ENCODE assay signal across 1 cellular context in the genomic region with DNA sequence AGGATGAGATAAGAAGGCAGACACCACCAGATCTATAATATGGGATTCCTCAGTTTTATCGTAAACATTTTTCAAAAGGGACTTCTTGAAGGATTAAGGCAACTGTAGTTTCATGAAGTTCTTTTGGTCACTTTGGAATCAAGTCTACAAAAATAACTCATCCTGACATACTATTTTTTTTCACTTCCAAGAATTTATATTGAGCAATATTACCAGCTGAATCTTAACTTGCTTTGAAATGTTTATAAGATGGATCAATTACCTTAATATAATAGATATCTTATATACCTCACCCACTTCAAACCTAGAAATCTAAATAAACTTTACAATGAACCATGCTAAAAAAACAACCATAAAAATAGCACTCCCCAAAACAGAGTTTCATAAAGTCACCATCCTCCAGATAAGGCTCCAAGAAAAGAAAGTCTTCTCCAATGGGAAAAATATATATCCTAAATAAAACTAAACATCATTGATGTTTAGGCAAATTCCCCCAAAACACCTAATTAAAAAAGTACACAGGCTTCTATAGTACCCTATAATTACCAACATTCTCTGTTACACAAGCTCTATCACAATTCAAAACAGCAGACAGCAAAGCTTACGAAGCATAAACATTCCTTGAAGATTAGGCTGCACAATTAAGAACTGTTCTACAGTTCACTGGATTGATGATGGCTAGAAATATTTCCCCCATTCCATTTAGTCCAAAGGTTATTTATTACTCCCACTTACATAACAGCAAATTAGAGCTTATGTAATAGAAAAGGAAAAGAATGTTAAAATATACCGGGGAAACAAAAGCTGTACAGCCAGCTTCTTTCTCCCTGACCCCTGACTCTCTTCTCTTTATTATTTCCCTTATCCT.
TF ChIP-seq lines count a peak whose summit lies in the region.

No MANE protein-coding gene starts in this region.

TF ChIP-seq in HEK293, 187 proteins besides CTCF, POLR2A, EP300 and RAD21 (continued from another document):
- TF ChIP-seq ZNF391 (tag by site-specific recombination; IDR thresholded peaks at IDR 0.05; ENCODE audit: borderline replicate concordance, low read depth) (no peak), ZNF169 (tag by site-specific recombination; IDR thresholded peaks at IDR 0.05) (no peak), GLI2 (tag by site-specific recombination; IDR thresholded peaks at IDR 0.05; ENCODE audit: borderline replicate concordance, low read depth) (0 out of 2 replicates have a peak, but pooled peaks have one; percentile 41), ZBTB17 (tag by site-specific recombination; IDR thresholded peaks at IDR 0.05) (peak; percentile 16), GFI1B (tag by site-specific recombination; IDR thresholded peaks at IDR 0.05) (no peak), ZSCAN23 (tag by site-specific recombination; IDR thresholded peaks at IDR 0.05) (peak; percentile 44; the same call in 1 of the 2 replicates), KLF8 (tag by site-specific recombination; IDR thresholded peaks at IDR 0.05) (peak; percentile 24; the same call in 1 of the 2 replicates), ZXDB (tag by site-specific recombination; IDR thresholded peaks at IDR 0.05) (peak; percentile 78), PRDM6 (tag by site-specific recombination; IDR thresholded peaks at IDR 0.05) (peak; percentile 84), ZNF629 (tag by site-specific recombination; IDR thresholded peaks at IDR 0.05) (peak; percentile 52), ZBTB21 (tag by site-specific recombination; IDR thresholded peaks at IDR 0.05) (0 out of 2 replicates have a peak, but pooled peaks have one; percentile 32), TRIM28 (IDR thresholded peaks at IDR 0.05; ENCODE audit: borderline replicate concordance, low read length) (peak; percentile 35; the same call in 1 of the 2 replicates), ZNF335 (tag by site-specific recombination; conservative IDR thresholded peaks at IDR 0.05) (peak; percentile 27; the same call in 1 of the 2 replicates), ZNF777 (tag by site-specific recombination; IDR thresholded peaks at IDR 0.05; ENCODE audit: borderline replicate concordance) (no peak), ZNF16 (tag by site-specific recombination; IDR thresholded peaks at IDR 0.05; ENCODE audit: low read depth) (no peak), SP3 (tag by site-specific recombination; IDR thresholded peaks at IDR 0.05) (no peak), ZEB2 (tag by site-specific recombination; IDR thresholded peaks at IDR 0.05) (peak; percentile 54; the same call in 1 of the 2 replicates), OVOL3 (tag by site-specific recombination; IDR thresholded peaks at IDR 0.05) (0 out of 2 replicates have a peak, but pooled peaks have one; percentile 34), BCL11A (tag by site-specific recombination; IDR thresholded peaks at IDR 0.05; ENCODE audit: low read depth) (0 out of 2 replicates have a peak, but pooled peaks have one; percentile 14), WT1 (tag by site-specific recombination; IDR thresholded peaks at IDR 0.05) (peak; percentile 71), ZNF660 (tag by site-specific recombination; IDR thresholded peaks at IDR 0.05) (0 out of 2 replicates have a peak, but pooled peaks have one; percentile 70), ZNF658 (tag by site-specific recombination; IDR thresholded peaks at IDR 0.05) (no peak), ZNF366 (tag by site-specific recombination; conservative IDR thresholded peaks at IDR 0.05) (peak; percentile 54), ZNF843 (tag by site-specific recombination; IDR thresholded peaks at IDR 0.05) (peak; percentile 78; the same call in 1 of the 2 replicates), OSR2 (tag by site-specific recombination; IDR thresholded peaks at IDR 0.05) (peak; percentile 73; the same call in 1 of the 2 replicates), INSM2 (tag by site-specific recombination; IDR thresholded peaks at IDR 0.05) (peak; percentile 78; the same call in 1 of the 2 replicates), FEZF1 (tag by site-specific recombination; IDR thresholded peaks at IDR 0.05) (peak; percentile 42), SP7 (tag by site-specific recombination; IDR thresholded peaks at IDR 0.05) (peak; percentile 100)
- TF ChIP-seq, protein P1, sequence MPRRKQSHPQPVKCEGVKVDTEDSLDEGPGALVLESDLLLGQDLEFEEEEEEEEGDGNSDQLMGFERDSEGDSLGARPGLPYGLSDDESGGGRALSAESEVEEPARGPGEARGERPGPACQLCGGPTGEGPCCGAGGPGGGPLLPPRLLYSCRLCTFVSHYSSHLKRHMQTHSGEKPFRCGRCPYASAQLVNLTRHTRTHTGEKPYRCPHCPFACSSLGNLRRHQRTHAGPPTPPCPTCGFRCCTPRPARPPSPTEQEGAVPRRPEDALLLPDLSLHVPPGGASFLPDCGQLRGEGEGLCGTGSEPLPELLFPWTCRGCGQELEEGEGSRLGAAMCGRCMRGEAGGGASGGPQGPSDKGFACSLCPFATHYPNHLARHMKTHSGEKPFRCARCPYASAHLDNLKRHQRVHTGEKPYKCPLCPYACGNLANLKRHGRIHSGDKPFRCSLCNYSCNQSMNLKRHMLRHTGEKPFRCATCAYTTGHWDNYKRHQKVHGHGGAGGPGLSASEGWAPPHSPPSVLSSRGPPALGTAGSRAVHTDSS (tag by site-specific recombination; IDR thresholded peaks at IDR 0.05), result no peak
- TF ChIP-seq, protein P2, sequence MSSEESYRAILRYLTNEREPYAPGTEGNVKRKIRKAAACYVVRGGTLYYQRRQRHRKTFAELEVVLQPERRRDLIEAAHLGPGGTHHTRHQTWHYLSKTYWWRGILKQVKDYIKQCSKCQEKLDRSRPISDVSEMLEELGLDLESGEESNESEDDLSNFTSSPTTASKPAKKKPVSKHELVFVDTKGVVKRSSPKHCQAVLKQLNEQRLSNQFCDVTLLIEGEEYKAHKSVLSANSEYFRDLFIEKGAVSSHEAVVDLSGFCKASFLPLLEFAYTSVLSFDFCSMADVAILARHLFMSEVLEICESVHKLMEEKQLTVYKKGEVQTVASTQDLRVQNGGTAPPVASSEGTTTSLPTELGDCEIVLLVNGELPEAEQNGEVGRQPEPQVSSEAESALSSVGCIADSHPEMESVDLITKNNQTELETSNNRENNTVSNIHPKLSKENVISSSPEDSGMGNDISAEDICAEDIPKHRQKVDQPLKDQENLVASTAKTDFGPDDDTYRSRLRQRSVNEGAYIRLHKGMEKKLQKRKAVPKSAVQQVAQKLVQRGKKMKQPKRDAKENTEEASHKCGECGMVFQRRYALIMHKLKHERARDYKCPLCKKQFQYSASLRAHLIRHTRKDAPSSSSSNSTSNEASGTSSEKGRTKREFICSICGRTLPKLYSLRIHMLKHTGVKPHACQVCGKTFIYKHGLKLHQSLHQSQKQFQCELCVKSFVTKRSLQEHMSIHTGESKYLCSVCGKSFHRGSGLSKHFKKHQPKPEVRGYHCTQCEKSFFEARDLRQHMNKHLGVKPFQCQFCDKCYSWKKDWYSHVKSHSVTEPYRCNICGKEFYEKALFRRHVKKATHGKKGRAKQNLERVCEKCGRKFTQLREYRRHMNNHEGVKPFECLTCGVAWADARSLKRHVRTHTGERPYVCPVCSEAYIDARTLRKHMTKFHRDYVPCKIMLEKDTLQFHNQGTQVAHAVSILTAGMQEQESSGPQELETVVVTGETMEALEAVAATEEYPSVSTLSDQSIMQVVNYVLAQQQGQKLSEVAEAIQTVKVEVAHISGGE (tag by site-specific recombination; conservative IDR thresholded peaks at IDR 0.05; ENCODE audit: low read depth), result 0 out of 2 replicates have a peak, but pooled peaks have one; percentile 26
- TF ChIP-seq, protein P3, sequence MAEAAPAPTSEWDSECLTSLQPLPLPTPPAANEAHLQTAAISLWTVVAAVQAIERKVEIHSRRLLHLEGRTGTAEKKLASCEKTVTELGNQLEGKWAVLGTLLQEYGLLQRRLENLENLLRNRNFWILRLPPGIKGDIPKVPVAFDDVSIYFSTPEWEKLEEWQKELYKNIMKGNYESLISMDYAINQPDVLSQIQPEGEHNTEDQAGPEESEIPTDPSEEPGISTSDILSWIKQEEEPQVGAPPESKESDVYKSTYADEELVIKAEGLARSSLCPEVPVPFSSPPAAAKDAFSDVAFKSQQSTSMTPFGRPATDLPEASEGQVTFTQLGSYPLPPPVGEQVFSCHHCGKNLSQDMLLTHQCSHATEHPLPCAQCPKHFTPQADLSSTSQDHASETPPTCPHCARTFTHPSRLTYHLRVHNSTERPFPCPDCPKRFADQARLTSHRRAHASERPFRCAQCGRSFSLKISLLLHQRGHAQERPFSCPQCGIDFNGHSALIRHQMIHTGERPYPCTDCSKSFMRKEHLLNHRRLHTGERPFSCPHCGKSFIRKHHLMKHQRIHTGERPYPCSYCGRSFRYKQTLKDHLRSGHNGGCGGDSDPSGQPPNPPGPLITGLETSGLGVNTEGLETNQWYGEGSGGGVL (tag by site-specific recombination; IDR thresholded peaks at IDR 0.05), result 0 out of 2 replicates have a peak, but pooled peaks have one; percentile 13
- TF ChIP-seq, protein P4, sequence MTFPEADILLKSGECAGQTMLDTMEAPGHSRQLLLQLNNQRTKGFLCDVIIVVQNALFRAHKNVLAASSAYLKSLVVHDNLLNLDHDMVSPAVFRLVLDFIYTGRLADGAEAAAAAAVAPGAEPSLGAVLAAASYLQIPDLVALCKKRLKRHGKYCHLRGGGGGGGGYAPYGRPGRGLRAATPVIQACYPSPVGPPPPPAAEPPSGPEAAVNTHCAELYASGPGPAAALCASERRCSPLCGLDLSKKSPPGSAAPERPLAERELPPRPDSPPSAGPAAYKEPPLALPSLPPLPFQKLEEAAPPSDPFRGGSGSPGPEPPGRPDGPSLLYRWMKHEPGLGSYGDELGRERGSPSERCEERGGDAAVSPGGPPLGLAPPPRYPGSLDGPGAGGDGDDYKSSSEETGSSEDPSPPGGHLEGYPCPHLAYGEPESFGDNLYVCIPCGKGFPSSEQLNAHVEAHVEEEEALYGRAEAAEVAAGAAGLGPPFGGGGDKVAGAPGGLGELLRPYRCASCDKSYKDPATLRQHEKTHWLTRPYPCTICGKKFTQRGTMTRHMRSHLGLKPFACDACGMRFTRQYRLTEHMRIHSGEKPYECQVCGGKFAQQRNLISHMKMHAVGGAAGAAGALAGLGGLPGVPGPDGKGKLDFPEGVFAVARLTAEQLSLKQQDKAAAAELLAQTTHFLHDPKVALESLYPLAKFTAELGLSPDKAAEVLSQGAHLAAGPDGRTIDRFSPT (tag by site-specific recombination; IDR thresholded peaks at IDR 0.05), result peak; percentile 60; the same call in 1 of the 2 replicates
- TF ChIP-seq, protein P5, sequence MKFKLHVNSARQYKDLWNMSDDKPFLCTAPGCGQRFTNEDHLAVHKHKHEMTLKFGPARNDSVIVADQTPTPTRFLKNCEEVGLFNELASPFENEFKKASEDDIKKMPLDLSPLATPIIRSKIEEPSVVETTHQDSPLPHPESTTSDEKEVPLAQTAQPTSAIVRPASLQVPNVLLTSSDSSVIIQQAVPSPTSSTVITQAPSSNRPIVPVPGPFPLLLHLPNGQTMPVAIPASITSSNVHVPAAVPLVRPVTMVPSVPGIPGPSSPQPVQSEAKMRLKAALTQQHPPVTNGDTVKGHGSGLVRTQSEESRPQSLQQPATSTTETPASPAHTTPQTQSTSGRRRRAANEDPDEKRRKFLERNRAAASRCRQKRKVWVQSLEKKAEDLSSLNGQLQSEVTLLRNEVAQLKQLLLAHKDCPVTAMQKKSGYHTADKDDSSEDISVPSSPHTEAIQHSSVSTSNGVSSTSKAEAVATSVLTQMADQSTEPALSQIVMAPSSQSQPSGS (tag by site-specific recombination; IDR thresholded peaks at IDR 0.05; ENCODE audit: low read depth), result peak; percentile 29; the same call in 1 of the 2 replicates
- TF ChIP-seq, protein P6, sequence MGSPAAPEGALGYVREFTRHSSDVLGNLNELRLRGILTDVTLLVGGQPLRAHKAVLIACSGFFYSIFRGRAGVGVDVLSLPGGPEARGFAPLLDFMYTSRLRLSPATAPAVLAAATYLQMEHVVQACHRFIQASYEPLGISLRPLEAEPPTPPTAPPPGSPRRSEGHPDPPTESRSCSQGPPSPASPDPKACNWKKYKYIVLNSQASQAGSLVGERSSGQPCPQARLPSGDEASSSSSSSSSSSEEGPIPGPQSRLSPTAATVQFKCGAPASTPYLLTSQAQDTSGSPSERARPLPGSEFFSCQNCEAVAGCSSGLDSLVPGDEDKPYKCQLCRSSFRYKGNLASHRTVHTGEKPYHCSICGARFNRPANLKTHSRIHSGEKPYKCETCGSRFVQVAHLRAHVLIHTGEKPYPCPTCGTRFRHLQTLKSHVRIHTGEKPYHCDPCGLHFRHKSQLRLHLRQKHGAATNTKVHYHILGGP (tag by site-specific recombination; IDR thresholded peaks at IDR 0.05), result peak; percentile 79
